In the genomic region with DNA sequence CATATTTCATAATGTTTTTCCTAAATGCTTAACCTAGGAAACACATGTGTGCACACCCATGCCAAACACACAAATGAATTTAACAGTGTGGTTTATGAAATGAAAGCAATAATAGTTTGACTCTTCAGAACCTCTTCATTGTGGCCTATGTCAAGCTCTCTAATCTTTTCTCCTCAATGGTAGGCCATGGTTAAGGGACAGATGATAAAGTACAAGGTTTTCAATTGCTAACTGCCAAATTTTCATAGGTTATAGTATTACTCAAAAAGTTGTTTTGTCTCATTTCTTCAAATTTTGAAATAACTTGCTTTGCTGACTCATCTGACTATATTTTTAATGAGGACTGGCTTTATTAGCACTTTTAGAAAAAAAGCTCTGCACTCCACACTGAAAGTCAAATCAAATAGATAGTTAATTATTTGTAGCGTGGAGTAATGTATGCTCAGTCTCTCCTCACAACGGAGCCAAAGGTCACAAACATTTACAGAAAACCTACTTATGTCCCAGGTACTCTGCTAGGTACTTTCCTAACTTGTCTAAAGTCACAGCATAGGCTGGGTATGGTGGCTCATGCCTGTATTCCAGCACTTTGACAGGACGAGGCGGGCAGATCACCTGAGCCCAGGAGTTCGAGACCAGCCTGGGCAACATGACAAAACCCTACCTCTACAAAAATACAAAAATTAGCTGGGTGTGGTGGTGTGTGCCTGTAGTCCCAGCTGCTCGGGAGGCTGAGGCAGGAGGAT, we compare ENCODE assay signal across 18 cellular contexts. TPM values are rescaled to one million over a fixed set of nuclear protein-coding genes. Genes with fewer than 3 reads are reported as not detected.
"Had no signal": no experiment of that assay in that cellular context is flagged by ENCODE, and none has a peak within 500 bp of the region (broad histone marks: within the 10 kb centered on the region; RNA-seq: fewer than 3 reads in every experiment).

No MANE protein-coding gene starts in this region.

- FAIRE-seq: colon, endometrium had no signal

- DNase-seq: activated CD4-positive, alpha-beta memory T cell treated with anti-CD3 and anti-CD28 coated beads, Interleukin-2, amount 10 ng/mL, durations not matched to agents 7 days and 5 days; activated CD4-positive, alpha-beta T cell treated with anti-CD3 and anti-CD28 coated beads for 4 hours; activated effector memory CD4-positive, alpha-beta T cell treated with anti-CD3 and anti-CD28 coated beads, Interleukin-2, amount 50 U/mL, for 16 hours; activated T-cell treated with anti-CD3 and anti-CD28 coated beads, Interleukin-2, amount 50 U/mL, for 48 hours; adrenal gland; naive thymus-derived CD4-positive, alpha-beta T cell; retina; stimulated activated CD4-positive, alpha-beta T cell treated with anti-CD3 and anti-CD28 coated beads, Interleukin-4, amount 100 ng/mL, for 4 hours; stimulated activated CD8-positive, alpha-beta memory T cell treated with anti-CD3 and anti-CD28 coated beads, Interleukin-4, amount 100 ng/mL, for 48 hours; stimulated activated naive CD4-positive, alpha-beta T cell treated with Interleukin-2 at 50 U/mL for 16 hours; T-helper 2 cell; transverse colon had no signal

- ATAC-seq: gastroesophageal sphincter; naive thymus-derived CD4-positive, alpha-beta T cell; WTC11 had no signal

RNA-seq across cellular contexts. Expression of gene ADCY10, which starts 3.0 kb away (rescaled TPM):
- total RNA-seq: kidney epithelial cell, lung microvascular endothelial cell had no signal
